ENCODE assay signal across 26 cellular contexts in the genomic region with DNA sequence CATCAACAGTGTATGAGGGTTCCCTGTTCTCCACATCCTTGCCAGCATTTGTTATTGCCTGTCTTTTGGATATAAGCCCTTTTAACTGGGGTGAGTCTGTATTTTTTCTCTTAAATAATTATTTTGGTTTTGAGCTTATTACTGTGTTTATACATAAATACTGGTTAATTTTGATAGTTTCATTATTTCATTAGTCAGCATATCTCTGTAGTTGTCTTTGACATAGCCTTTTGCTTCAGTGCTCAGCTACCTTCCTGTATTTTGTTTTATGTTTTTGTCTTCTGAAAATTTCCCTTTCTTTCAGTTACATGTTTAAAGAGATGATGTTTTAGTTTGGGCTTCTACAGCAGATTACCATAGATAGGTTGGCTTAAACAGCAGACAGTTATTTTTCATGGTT.
"Had no signal": no experiment of that assay in that cellular context is flagged by ENCODE, and none has a peak within 500 bp of the region (broad histone marks: within the 10 kb centered on the region; RNA-seq: fewer than 3 reads in every experiment).

No MANE protein-coding gene starts in this region.

- H3K27me3 ChIP-seq: breast epithelium had no signal

- H3K4me1 ChIP-seq: breast epithelium had no signal

- H3K4me3 Mint-ChIP-seq: activated CD8-positive, alpha-beta T cell treated with anti-CD3 and anti-CD28 coated beads for 36 hours; T-cell had no signal

- H3K36me3 ChIP-seq: breast epithelium had no signal

- ATAC-seq: activated CD8-positive, alpha-beta T cell treated with anti-CD3 and anti-CD28 coated beads for 36 hours; Panc1; Right ventricle myocardium inferior; T-cell had no signal

- H3K4me3 ChIP-seq: breast epithelium, SK-N-MC had no signal

- H3K9me3 ChIP-seq: breast epithelium had no signal

- H3K27me3 Mint-ChIP-seq: activated CD8-positive, alpha-beta T cell treated with anti-CD3 and anti-CD28 coated beads for 36 hours; T-cell had no signal

- DNase-seq: activated CD4-positive, CD25-positive, alpha-beta regulatory T cell; activated CD8-positive, alpha-beta memory T cell treated with anti-CD3 and anti-CD28 coated beads, Interleukin-2, amount 50 U/mL, for 4 hours; activated CD8-positive, alpha-beta T cell treated with anti-CD3 and anti-CD28 coated beads for 36 hours; activated naive CD4-positive, alpha-beta T cell treated with anti-CD3 and anti-CD28 coated beads, Interleukin-2, amount 50 U/mL, for 16 hours; activated T-cell treated with anti-CD3 and anti-CD28 coated beads, Interleukin-2, amount 50 U/mL, for 1 hour; aorta; caudate nucleus; Karpas-422; NCI-H1048; NCI-H146; NCI-H1930; NCI-H2171; NCI-H2227 treated with DMSO at 0.1 percent for 48 hours; NCI-H446 treated with DMSO at 0.1 percent for 48 hours; NCI-H526 treated with DMSO at 0.1 percent for 48 hours; NK-92 treated with Interleukin-12 subunit alpha and Interleukin-12 subunit beta, amount 100 ng/mL, for 24 hours; OCI-M1; RPMI8226; T-cell; T-helper 2 cell; T1000 had no signal

- H3K27ac Mint-ChIP-seq: activated CD8-positive, alpha-beta T cell treated with anti-CD3 and anti-CD28 coated beads for 36 hours had no signal

- H3K27ac ChIP-seq: breast epithelium, SK-N-MC, VCaP had no signal
